1 cellular context compared by ENCODE assay signal in the genomic region with DNA sequence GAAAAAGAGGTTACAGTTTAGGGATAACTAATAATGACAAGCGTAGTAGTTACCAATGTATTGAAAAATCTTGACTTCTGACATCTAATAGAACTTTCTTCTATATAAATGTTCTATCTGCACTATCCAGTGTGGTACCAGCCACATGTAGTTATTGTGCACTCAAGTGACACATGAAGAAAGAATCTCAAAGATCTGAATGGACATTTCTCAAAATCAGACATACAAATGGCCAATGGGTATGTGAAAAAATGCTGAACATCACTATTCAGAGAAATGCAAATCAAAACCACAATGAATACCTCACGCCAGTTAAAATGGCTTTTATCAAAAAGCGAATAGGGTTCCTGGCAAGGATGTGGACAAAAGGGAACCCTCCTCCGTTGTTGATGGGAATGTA.
TF ChIP-seq lines count a peak whose summit lies in the region.

No MANE protein-coding gene starts in this region.

TF ChIP-seq in endothelial cell of umbilical vein, 7 proteins besides CTCF, POLR2A, EP300 and RAD21:
- TF ChIP-seq MYC (IDR thresholded peaks at IDR 0.05; ENCODE audit: low read depth, low read length) (no peak), GATA2 (IDR thresholded peaks at IDR 0.05; ENCODE audit: insufficient read depth, insufficient read length, low read depth, low read length) (no peak), FOS (IDR thresholded peaks at IDR 0.05; ENCODE audit: borderline replicate concordance, insufficient read depth, low read length) (no peak), JUN (IDR thresholded peaks at IDR 0.05; ENCODE audit: borderline replicate concordance, insufficient read depth, insufficient read length, low read depth) (no peak), POLR2AphosphoS5 (IDR thresholded peaks at IDR 0.05; ENCODE audit: insufficient read depth, low read depth, low read length) (no peak), EZH2 (IDR thresholded peaks at IDR 0.05; ENCODE audit: borderline replicate concordance, low read depth, low read length, severe bottlenecking) (no peak)
- TF ChIP-seq, protein P1, sequence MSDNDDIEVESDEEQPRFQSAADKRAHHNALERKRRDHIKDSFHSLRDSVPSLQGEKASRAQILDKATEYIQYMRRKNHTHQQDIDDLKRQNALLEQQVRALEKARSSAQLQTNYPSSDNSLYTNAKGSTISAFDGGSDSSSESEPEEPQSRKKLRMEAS (IDR thresholded peaks at IDR 0.05; ENCODE audit: insufficient read depth, insufficient read length): no peak
